1 cellular context compared by ENCODE assay signal in the genomic region with DNA sequence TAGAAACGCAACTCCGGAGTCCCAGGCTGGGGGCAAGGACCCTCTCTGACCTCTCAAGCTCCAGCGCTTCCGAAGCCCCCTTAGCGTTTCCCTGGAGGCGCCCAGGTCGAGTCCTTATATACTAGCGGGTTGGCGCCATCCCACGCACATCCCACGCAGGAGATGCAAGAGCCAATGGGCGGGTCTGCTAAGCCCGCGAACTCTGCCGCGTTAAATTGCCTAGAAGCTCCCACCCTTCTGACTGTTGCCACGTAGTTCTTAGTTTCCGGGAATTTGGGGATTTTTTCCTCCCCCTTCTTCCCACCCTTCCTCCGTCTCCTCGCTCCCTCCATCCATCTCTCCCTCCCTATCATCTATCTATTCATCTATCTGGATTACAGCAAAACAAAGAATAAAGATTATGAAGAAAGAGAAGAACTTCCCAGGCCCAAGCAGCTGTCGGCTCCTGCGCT.
TF ChIP-seq lines count a peak whose summit lies in the region.

A gene with protein sequence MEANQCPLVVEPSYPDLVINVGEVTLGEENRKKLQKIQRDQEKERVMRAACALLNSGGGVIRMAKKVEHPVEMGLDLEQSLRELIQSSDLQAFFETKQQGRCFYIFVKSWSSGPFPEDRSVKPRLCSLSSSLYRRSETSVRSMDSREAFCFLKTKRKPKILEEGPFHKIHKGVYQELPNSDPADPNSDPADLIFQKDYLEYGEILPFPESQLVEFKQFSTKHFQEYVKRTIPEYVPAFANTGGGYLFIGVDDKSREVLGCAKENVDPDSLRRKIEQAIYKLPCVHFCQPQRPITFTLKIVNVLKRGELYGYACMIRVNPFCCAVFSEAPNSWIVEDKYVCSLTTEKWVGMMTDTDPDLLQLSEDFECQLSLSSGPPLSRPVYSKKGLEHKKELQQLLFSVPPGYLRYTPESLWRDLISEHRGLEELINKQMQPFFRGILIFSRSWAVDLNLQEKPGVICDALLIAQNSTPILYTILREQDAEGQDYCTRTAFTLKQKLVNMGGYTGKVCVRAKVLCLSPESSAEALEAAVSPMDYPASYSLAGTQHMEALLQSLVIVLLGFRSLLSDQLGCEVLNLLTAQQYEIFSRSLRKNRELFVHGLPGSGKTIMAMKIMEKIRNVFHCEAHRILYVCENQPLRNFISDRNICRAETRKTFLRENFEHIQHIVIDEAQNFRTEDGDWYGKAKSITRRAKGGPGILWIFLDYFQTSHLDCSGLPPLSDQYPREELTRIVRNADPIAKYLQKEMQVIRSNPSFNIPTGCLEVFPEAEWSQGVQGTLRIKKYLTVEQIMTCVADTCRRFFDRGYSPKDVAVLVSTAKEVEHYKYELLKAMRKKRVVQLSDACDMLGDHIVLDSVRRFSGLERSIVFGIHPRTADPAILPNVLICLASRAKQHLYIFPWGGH (minus strand): TSS at position 90 of the 452 bp plus-strand sequence. CDS start 9,814 bp downstream, outside the sequence.

TF ChIP-seq in liver, 16 proteins besides CTCF, POLR2A, EP300 and RAD21 (continued from another document):
- TF ChIP-seq, protein P1, sequence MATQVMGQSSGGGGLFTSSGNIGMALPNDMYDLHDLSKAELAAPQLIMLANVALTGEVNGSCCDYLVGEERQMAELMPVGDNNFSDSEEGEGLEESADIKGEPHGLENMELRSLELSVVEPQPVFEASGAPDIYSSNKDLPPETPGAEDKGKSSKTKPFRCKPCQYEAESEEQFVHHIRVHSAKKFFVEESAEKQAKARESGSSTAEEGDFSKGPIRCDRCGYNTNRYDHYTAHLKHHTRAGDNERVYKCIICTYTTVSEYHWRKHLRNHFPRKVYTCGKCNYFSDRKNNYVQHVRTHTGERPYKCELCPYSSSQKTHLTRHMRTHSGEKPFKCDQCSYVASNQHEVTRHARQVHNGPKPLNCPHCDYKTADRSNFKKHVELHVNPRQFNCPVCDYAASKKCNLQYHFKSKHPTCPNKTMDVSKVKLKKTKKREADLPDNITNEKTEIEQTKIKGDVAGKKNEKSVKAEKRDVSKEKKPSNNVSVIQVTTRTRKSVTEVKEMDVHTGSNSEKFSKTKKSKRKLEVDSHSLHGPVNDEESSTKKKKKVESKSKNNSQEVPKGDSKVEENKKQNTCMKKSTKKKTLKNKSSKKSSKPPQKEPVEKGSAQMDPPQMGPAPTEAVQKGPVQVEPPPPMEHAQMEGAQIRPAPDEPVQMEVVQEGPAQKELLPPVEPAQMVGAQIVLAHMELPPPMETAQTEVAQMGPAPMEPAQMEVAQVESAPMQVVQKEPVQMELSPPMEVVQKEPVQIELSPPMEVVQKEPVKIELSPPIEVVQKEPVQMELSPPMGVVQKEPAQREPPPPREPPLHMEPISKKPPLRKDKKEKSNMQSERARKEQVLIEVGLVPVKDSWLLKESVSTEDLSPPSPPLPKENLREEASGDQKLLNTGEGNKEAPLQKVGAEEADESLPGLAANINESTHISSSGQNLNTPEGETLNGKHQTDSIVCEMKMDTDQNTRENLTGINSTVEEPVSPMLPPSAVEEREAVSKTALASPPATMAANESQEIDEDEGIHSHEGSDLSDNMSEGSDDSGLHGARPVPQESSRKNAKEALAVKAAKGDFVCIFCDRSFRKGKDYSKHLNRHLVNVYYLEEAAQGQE (IDR thresholded peaks at IDR 0.05): peak; percentile 30
